In genomic region chr4:73080789-73081188, GRCh38 we compare ENCODE assay signal across 18 cellular contexts. TPM values are rescaled to one million over a fixed set of nuclear protein-coding genes. Genes with fewer than 3 reads are reported as not detected.
DNase-seq lines count a peak whose midpoint lies in the region; ATAC-seq and TF ChIP-seq lines count a peak whose summit lies in the region.
"Had no signal": no experiment of that assay in that cellular context is flagged by ENCODE, and none has a peak within 500 bp of the region (broad histone marks: within the 10 kb centered on the region; RNA-seq: fewer than 3 reads in every experiment).

No MANE protein-coding gene starts in this region.

- peaks cover 4 to 60% (median 19%) of the 10 kb centered on the region in 3 donors for H3K36me3 Mint-ChIP-seq in CD8-positive, alpha-beta memory T cell
- H3K36me3 Mint-ChIP-seq in T-helper 17 cell (ENCODE audit: low read depth): peaks cover 6% of the 10 kb centered on the region

- no peak for TF ChIP-seq CTCF in fibroblast of the aortic adventitia (IDR thresholded peaks at IDR 0.05; ENCODE audit: insufficient read depth, low read length)

- DNase-seq in ACHN: peak; percentile 1
- no peak for DNase-seq in CD8-positive, alpha-beta memory T cell
- no peak for DNase-seq in T-helper 17 cell
- peak; percentile 7 for DNase-seq in fibroblast of the aortic adventitia (ENCODE audit: low read depth)
- DNase-seq in NCI-H1105 treated with DMSO at 0.1 percent for 48 hours (lab: John Stamatoyannopoulos, UW): no peak
- no peak for DNase-seq in stimulated activated CD4-positive, alpha-beta T cell treated with anti-CD3 and anti-CD28 coated beads, Interleukin-4, amount 100 ng/mL, for 24 hours
- DNase-seq: activated CD4-positive, CD25-positive, alpha-beta regulatory T cell treated with anti-CD3 and anti-CD28 coated beads, Interleukin-2, amount 50 U/mL, for 72 hours; C1 segment of cervical spinal cord; cerebellar nuclear complex; EL; left cardiac atrium; NCI-H187 treated with DMSO at 0.1 percent for 48 hours; NCI-H69; T-helper 1 cell had no signal

- H3K4me1 ChIP-seq in CD8-positive, alpha-beta memory T cell (ENCODE audit: insufficient read depth, low read length): no peaks in the 10 kb centered on the region

- no peak overlapping the region for H3K4me3 ChIP-seq in CD8-positive, alpha-beta memory T cell (ENCODE audit: low read length)
- no peak overlapping the region for H3K4me3 ChIP-seq in fibroblast of the aortic adventitia (ENCODE audit: low read depth, low read length)
- H3K4me3 ChIP-seq: GM23338, hepatocyte had no signal

- H3K27ac Mint-ChIP-seq in CD8-positive, alpha-beta memory T cell: peak overlapping the region in 6 of 8 donors; percentile 39 to 90 (median 52)
- H3K27ac Mint-ChIP-seq in T-helper 17 cell: peak overlapping the region; percentile 77
- H3K27ac Mint-ChIP-seq: GM23338 had no signal

- H3K4me3 Mint-ChIP-seq in CD8-positive, alpha-beta memory T cell: no peak overlapping the region
- H3K4me3 Mint-ChIP-seq in T-helper 17 cell: no peak overlapping the region
- H3K4me3 Mint-ChIP-seq: GM23338 had no signal

- ATAC-seq in T-helper 17 cell: no peak
- no peak for ATAC-seq in GM19452 (IDR thresholded peaks at IDR 0.05; ENCODE audit: unreplicated experiment)
- no peak for ATAC-seq in GM21515 (IDR thresholded peaks at IDR 0.05; ENCODE audit: unreplicated experiment)
- ATAC-seq: GM23338 had no signal

- H3K27me3 Mint-ChIP-seq in CD8-positive, alpha-beta memory T cell: no peaks in the 10 kb centered on the region
- no peaks in the 10 kb centered on the region for H3K27me3 Mint-ChIP-seq in T-helper 17 cell

- H3K27ac ChIP-seq in CD8-positive, alpha-beta memory T cell (ENCODE audit: low read depth, low read length): no peak overlapping the region
- H3K27ac ChIP-seq: hepatocyte had no signal

- POLR2A ChIA-PET in CD8-positive, alpha-beta memory T cell (lab: Charles Lee): no interaction called here

- CTCF ChIA-PET in CD8-positive, alpha-beta memory T cell (lab: Charles Lee): interaction anchor here (1.4 to 2.0 kb wide), 2 partner anchors 10 to 176 kb away, joined by 5 to 8 read pairs; partner anchors contain the start of gene COX18

- H3K27me3 ChIP-seq in CD8-positive, alpha-beta memory T cell (ENCODE audit: insufficient read depth, low read length, poor library complexity, severe bottlenecking): no peaks in the 10 kb centered on the region
- H3K27me3 ChIP-seq: hepatocyte had no signal

- peaks cover 6 to 19% (median 10%) of the 10 kb centered on the region in 3 donors for H3K4me1 Mint-ChIP-seq in CD8-positive, alpha-beta memory T cell
- peaks cover 11% of the 10 kb centered on the region for H3K4me1 Mint-ChIP-seq in T-helper 17 cell
- H3K4me1 Mint-ChIP-seq: GM23338 had no signal

- peaks cover 7% of the 10 kb centered on the region for H3K36me3 ChIP-seq in CD8-positive, alpha-beta memory T cell (ENCODE audit: insufficient read depth, low read length)

- in situ Hi-C loops in ACHN (cut with HindIII; ENCODE audit: low pct_ligation_motif_present, low pct_unique_long_range_greater_than_20kb, low sequenced_read_pairs): no loop called here

- no peaks in the 10 kb centered on the region for H3K9me3 Mint-ChIP-seq in CD8-positive, alpha-beta memory T cell
- H3K9me3 Mint-ChIP-seq: GM23338 had no signal

- no peaks in the 10 kb centered on the region for H3K9me3 ChIP-seq in CD8-positive, alpha-beta memory T cell (ENCODE audit: low read length)
- H3K9me3 ChIP-seq in T-helper 17 cell (ENCODE audit: control insufficient read depth, low read length, poor library complexity, severe bottlenecking): no peaks in the 10 kb centered on the region

RNA-seq across cellular contexts. Expression of gene COX18, which starts 11.3 kb away (rescaled TPM):
- total RNA-seq in CD8-positive, alpha-beta memory T cell: 10 to 100 TPM; 26.4 to 27.6 TPM
- 6.7 TPM for polyA plus RNA-seq in CD8-positive, alpha-beta memory T cell
- total RNA-seq in T-helper 17 cell (10 to 100 TPM in 1 of 2 donors, 1 to 10 TPM in 1; 9.2 to 10.3 TPM), fibroblast of the aortic adventitia (ENCODE audit: low replicate concordance) (14.5 and 22.9 TPM in 2 replicates)

Comparison
In these comparisons a context has a peak if more than half of its experiments do, and no peak if none do; other contexts are left out.
1. DNase-seq: peak in ACHN (single experiment) and fibroblast of the aortic adventitia (single experiment); none in CD8-positive, alpha-beta memory T cell (0 of 5), T-helper 17 cell (0 of 3), NCI-H1105 treated with DMSO at 0.1 percent for 48 hours (single experiment) and stimulated activated CD4-positive, alpha-beta T cell treated with anti-CD3 and anti-CD28 coated beads, Interleukin-4, amount 100 ng/mL, for 24 hours (single experiment).